Comparison of ENCODE assay signal across 20 cellular contexts in genomic region chr5:168833936-168834335, GRCh38.
DNase-seq lines count a peak whose midpoint lies in the region; ATAC-seq and TF ChIP-seq lines count a peak whose summit lies in the region.
"Had no signal": no experiment of that assay in that cellular context is flagged by ENCODE, and none has a peak within 500 bp of the region (broad histone marks: within the 10 kb centered on the region; RNA-seq: fewer than 3 reads in every experiment).

No MANE protein-coding gene starts in this region.

- no peaks in the 10 kb centered on the region for H3K36me3 ChIP-seq in neural progenitor cell

- no peak for DNase-seq in activated CD4-positive, alpha-beta T cell treated with anti-CD3 and anti-CD28 coated beads, Interleukin-2, amount 10 ng/mL, durations not matched to agents 24 days and 14 days
- no peak for DNase-seq in activated CD4-positive, alpha-beta T cell treated with anti-CD3 and anti-CD28 coated beads, Interleukin-2, amount 50 U/mL, for 4 hours
- DNase-seq in NCI-H526 treated with DMSO at 0.1 percent for 48 hours (lab: John Stamatoyannopoulos, UW) (peak; percentile 62), iPS DF 19.7 (ENCODE audit: low read depth, low spot score) (peak; percentile 56), neural progenitor cell (ENCODE audit: low spot score) (peak; percentile 29), GM03348 (ENCODE audit: low spot score) (no peak)
- no peak for DNase-seq in effector CD4-positive, alpha-beta T cell
- DNase-seq: 8988T, DND-41, Kasumi-1, MM.1S, NCI-H1092 treated with DMSO at 0.1 percent for 48 hours, NCI-H146, NCI-H2029 treated with DMSO at 0.1 percent for 48 hours, NCI-H510A treated with DMSO at 0.1 percent for 48 hours, PC-3, RPMI8226, SIG-M5 had no signal

- H3K79me2 ChIP-seq in neural progenitor cell (ENCODE audit: low read depth) = no peaks in the 10 kb centered on the region

- TF ChIP-seq CTCF in neural progenitor cell (IDR thresholded peaks at IDR 0.05) = no peak

- ATAC-seq in activated T-helper 17 cell treated with anti-CD3 and anti-CD28 coated beads, Interleukin-2, amount 50 U/mL, for 72 hours (replicated peaks) = no peak
- ATAC-seq: PC-3 had no signal

- no peak overlapping the region for H3K9ac ChIP-seq in neural progenitor cell

- no peaks in the 10 kb centered on the region for H3F3A ChIP-seq in neural progenitor cell (ENCODE audit: low read depth)

- no peaks in the 10 kb centered on the region for H3K9me3 Mint-ChIP-seq in activated CD4-positive, alpha-beta T cell treated with anti-CD3 and anti-CD28 coated beads, Interleukin-2, amount 10 ng/mL, durations not matched to agents 24 days and 14 days
- H3K9me3 Mint-ChIP-seq in neural progenitor cell = no peaks in the 10 kb centered on the region
- H3K9me3 Mint-ChIP-seq in activated T-helper 17 cell treated with anti-CD3 and anti-CD28 coated beads, Interleukin-2, amount 50 U/mL, for 72 hours = peaks cover 3% of the 10 kb centered on the region

- peaks cover 100% of the 10 kb centered on the region for H3K27me3 ChIP-seq in neural progenitor cell

- peaks cover 8% of the 10 kb centered on the region for H4K20me1 ChIP-seq in neural progenitor cell (ENCODE audit: low read depth)

- no peaks in the 10 kb centered on the region for H3K36me3 Mint-ChIP-seq in activated CD4-positive, alpha-beta T cell treated with anti-CD3 and anti-CD28 coated beads, Interleukin-2, amount 10 ng/mL, durations not matched to agents 24 days and 14 days (ENCODE audit: low read depth)
- no peaks in the 10 kb centered on the region for H3K36me3 Mint-ChIP-seq in neural progenitor cell
- H3K36me3 Mint-ChIP-seq in activated T-helper 17 cell treated with anti-CD3 and anti-CD28 coated beads, Interleukin-2, amount 50 U/mL, for 72 hours (ENCODE audit: low read depth) = no peaks in the 10 kb centered on the region

- no peak overlapping the region for H2AFZ ChIP-seq in neural progenitor cell (replicated peaks)

- peak overlapping the region; percentile 41 for H3K27ac Mint-ChIP-seq in activated CD4-positive, alpha-beta T cell treated with anti-CD3 and anti-CD28 coated beads, Interleukin-2, amount 10 ng/mL, durations not matched to agents 24 days and 14 days
- no peak overlapping the region for H3K27ac Mint-ChIP-seq in neural progenitor cell
- H3K27ac Mint-ChIP-seq in activated T-helper 17 cell treated with anti-CD3 and anti-CD28 coated beads, Interleukin-2, amount 50 U/mL, for 72 hours = no peak overlapping the region
- H3K27ac Mint-ChIP-seq: B cell had no signal

- intact Hi-C loops in activated CD4-positive, alpha-beta T cell treated with anti-CD3 and anti-CD28 coated beads, Interleukin-2, amount 10 ng/mL, durations not matched to agents 24 days and 14 days (cut with micrococcal nuclease) = no loop called here

- H3K4me2 ChIP-seq in neural progenitor cell = peak overlapping the region; percentile 47

- no peak overlapping the region for H3K4me3 ChIP-seq in neural progenitor cell

- H3K27ac ChIP-seq in neural progenitor cell = no peak overlapping the region

- peaks cover 6% of the 10 kb centered on the region for H3K27me3 Mint-ChIP-seq in activated CD4-positive, alpha-beta T cell treated with anti-CD3 and anti-CD28 coated beads, Interleukin-2, amount 10 ng/mL, durations not matched to agents 24 days and 14 days
- H3K27me3 Mint-ChIP-seq in neural progenitor cell (ENCODE audit: insufficient read depth, low read depth) = peaks cover 4% of the 10 kb centered on the region
- peaks cover 25% of the 10 kb centered on the region for H3K27me3 Mint-ChIP-seq in activated T-helper 17 cell treated with anti-CD3 and anti-CD28 coated beads, Interleukin-2, amount 50 U/mL, for 72 hours
- H3K27me3 Mint-ChIP-seq: B cell had no signal

- peaks cover 5% of the 10 kb centered on the region for H3K4me1 ChIP-seq in neural progenitor cell

- H3K9me3 ChIP-seq in neural progenitor cell (ENCODE audit: low read depth) = no peaks in the 10 kb centered on the region

- H3K4me1 Mint-ChIP-seq in activated CD4-positive, alpha-beta T cell treated with anti-CD3 and anti-CD28 coated beads, Interleukin-2, amount 10 ng/mL, durations not matched to agents 24 days and 14 days = peaks cover 20% of the 10 kb centered on the region
- peaks cover 11% of the 10 kb centered on the region for H3K4me1 Mint-ChIP-seq in neural progenitor cell
- H3K4me1 Mint-ChIP-seq in activated T-helper 17 cell treated with anti-CD3 and anti-CD28 coated beads, Interleukin-2, amount 50 U/mL, for 72 hours = peaks cover 7% of the 10 kb centered on the region
- H3K4me1 Mint-ChIP-seq: B cell had no signal

- H3K4me3 Mint-ChIP-seq in activated CD4-positive, alpha-beta T cell treated with anti-CD3 and anti-CD28 coated beads, Interleukin-2, amount 10 ng/mL, durations not matched to agents 24 days and 14 days = no peak overlapping the region
- H3K4me3 Mint-ChIP-seq in neural progenitor cell = no peak overlapping the region
- H3K4me3 Mint-ChIP-seq in activated T-helper 17 cell treated with anti-CD3 and anti-CD28 coated beads, Interleukin-2, amount 50 U/mL, for 72 hours = no peak overlapping the region
- H3K4me3 Mint-ChIP-seq: B cell had no signal

Comparison
In these comparisons a context has a peak if more than half of its experiments do, and no peak if none do; other contexts are left out.
1. DNase-seq: peak in NCI-H526 treated with DMSO at 0.1 percent for 48 hours (single experiment), iPS DF 19.7 (single experiment) and neural progenitor cell (single experiment); none in activated CD4-positive, alpha-beta T cell treated with anti-CD3 and anti-CD28 coated beads, Interleukin-2, amount 10 ng/mL, durations not matched to agents 24 days and 14 days (single experiment), activated CD4-positive, alpha-beta T cell treated with anti-CD3 and anti-CD28 coated beads, Interleukin-2, amount 50 U/mL, for 4 hours (0 of 2), GM03348 (single experiment) and effector CD4-positive, alpha-beta T cell (single experiment).